Comparison of ENCODE assay signal across 8 cellular contexts in genomic region chr2:73071452-73072399, GRCh38. TPM values are rescaled to one million over a fixed set of nuclear protein-coding genes. Genes with fewer than 3 reads are reported as not detected.
A peak's percentile ranks its signal among the peaks of the same experiment; 100 is the strongest.
DNase-seq lines count a peak whose midpoint lies in the region; ATAC-seq and TF ChIP-seq lines count a peak whose summit lies in the region.

TSS of gene SFXN5 (minus strand) at chr2:73071712. CDS start at chr2:73071705, 7 bp downstream.

- H3K27me3 ChIP-seq in IMR-90 (ENCODE audit: control insufficient read depth, insufficient read depth, low read length), result no peaks in the 10 kb centered on the region

- H3K4ac ChIP-seq in IMR-90 (ENCODE audit: low read depth, low read length), result peak within 1 kb of the TSS; percentile 74

- peak within 1 kb of the TSS; percentile 92 for H2AFZ ChIP-seq in IMR-90 (replicated peaks; ENCODE audit: low read length, poor library complexity)

- H3K9ac ChIP-seq in IMR-90 (ENCODE audit: low read depth, low read length), result peak within 1 kb of the TSS; percentile 89

- H3K36me3 ChIP-seq in IMR-90 (ENCODE audit: control insufficient read depth, insufficient read depth, low read length), result peaks cover 21% of the 10 kb centered on the region
- no peaks in the 10 kb centered on the region for H3K36me3 ChIP-seq in mucosa of descending colon (ENCODE audit: low read depth)

- in situ Hi-C loops in IMR-90 (cut with MboI; ENCODE audit: low sequenced_read_pairs), result loop anchor here (5.0 kb wide), 1 partner anchor 179 kb away; no protein-coding TSS in a partner anchor

- TF ChIP-seq CTCF in IMR-90 (conservative IDR thresholded peaks at IDR 0.05; ENCODE audit: low read depth, low read length) (peak; percentile 36), epithelial cell of esophagus (IDR thresholded peaks at IDR 0.05; ENCODE audit: insufficient read depth, low read depth, low read length, missing control alignments) (no peak), mucosa of descending colon (IDR thresholded peaks at IDR 0.05) (peak; percentile 12)

- H4K8ac ChIP-seq in IMR-90 (ENCODE audit: low read depth in 2 of 2, low read length in 2 of 2), result peak within 1 kb of the TSS; percentile 89

- peak within 1 kb of the TSS; percentile 30; the same call in 1 of the 2 replicates for H2AK5ac ChIP-seq in IMR-90 (ENCODE audit: low read depth, low read length)

- POLR2A ChIA-PET in IMR-90 (lab: Charles Lee; ENCODE audit: unreplicated experiment), result no interaction called here

- no peak within 1 kb of the TSS for H2BK15ac ChIP-seq in IMR-90 (ENCODE audit: low read depth, low read length)

- H4K5ac ChIP-seq in IMR-90 (ENCODE audit: low read depth, low read length), result peak within 1 kb of the TSS; percentile 60

- TF ChIP-seq RAD21 in IMR-90 (IDR thresholded peaks at IDR 0.05; ENCODE audit: low read length), result no peak

- peak; percentile 54; the same call in 1 of the 2 replicates for TF ChIP-seq POLR2A in IMR-90 (IDR thresholded peaks at IDR 0.05; ENCODE audit: low read depth, low read length)

- peak within 1 kb of the TSS; percentile 82 for H3K4me3 ChIP-seq in IMR-90 (ENCODE audit: insufficient read depth, low read depth, low read length)
- H3K4me3 ChIP-seq in epithelial cell of esophagus (ENCODE audit: low read length), result peak within 1 kb of the TSS; percentile 81
- peak within 1 kb of the TSS; percentile 67 for H3K4me3 ChIP-seq in mucosa of descending colon

- peaks cover under 1% of the 10 kb centered on the region; the same call in 1 of the 2 replicates for H4K20me1 ChIP-seq in IMR-90 (ENCODE audit: insufficient read depth, low read length)

- ATAC-seq in GM21526 (IDR thresholded peaks at IDR 0.05; ENCODE audit: low FRiP score, unreplicated experiment) (peak; percentile 71), IMR-90 (ENCODE audit: low read depth) (peak; percentile 83), mucosa of descending colon (peak; percentile 90)

- peak within 1 kb of the TSS; percentile 82 for H3K14ac ChIP-seq in IMR-90 (replicated peaks; ENCODE audit: low read depth, low read length)

- H3K23ac ChIP-seq in IMR-90 (ENCODE audit: low read depth, low read length), result peak within 1 kb of the TSS; percentile 81

- peak within 1 kb of the TSS; percentile 86 for H3K27ac ChIP-seq in IMR-90 (ENCODE audit: insufficient read depth, low read length)

- H3K4me1 ChIP-seq in IMR-90 (ENCODE audit: control insufficient read depth, insufficient read depth, low read length) (peaks cover 12% of the 10 kb centered on the region), mucosa of descending colon (ENCODE audit: low read depth) (peaks cover 17% of the 10 kb centered on the region)

- peak within 1 kb of the TSS; percentile 98 for H3K4me2 ChIP-seq in IMR-90 (ENCODE audit: low read depth, low read length)

- peak within 1 kb of the TSS; percentile 91 for H2AK9ac ChIP-seq in IMR-90 (replicated peaks; ENCODE audit: low read depth, low read length, poor library complexity)

- dilution Hi-C loops in IMR-90 (cut with HindIII; ENCODE audit: low sequenced_read_pairs, unreplicated experiment), result no loop called here

- peak within 1 kb of the TSS; percentile 50 for H2BK120ac ChIP-seq in IMR-90 (ENCODE audit: low read depth, low read length)

- peak within 1 kb of the TSS; percentile 80 for H3K56ac ChIP-seq in IMR-90 (ENCODE audit: extremely low read depth, insufficient read depth, low read length)

- intact Hi-C loops in IMR-90 (cut with micrococcal nuclease), result loop anchor here (1.0 to 2.0 kb wide), 3 partner anchors 53 to 178 kb away; no protein-coding TSS in a partner anchor
- intact Hi-C loops in mucosa of descending colon (cut with DNase I, micrococcal nuclease), result no loop called here

- 6% methylated on average over 36 of the region's 69 CpGs; no CpG with 5 or more reads in 1 of the 2 experiments for WGBS in IMR-90 (ENCODE audit: extremely low coverage in 2 of 2, insufficient read length in 1 of 2), 2 experiments

- CTCF ChIA-PET in IMR-90 (lab: Yijun Ruan, JAX), result interaction anchor here (0.5 to 0.6 kb wide), 2 partner anchors 15 to 165 kb away, joined by 4 read pairs; no protein-coding TSS in a partner anchor

- DNase-seq in DMS 273 (lab: John Stamatoyannopoulos, UW; ENCODE audit: unreplicated experiment) (peak; percentile 96), IMR-90 (peak; percentile 85), OCI-M1 (lab: John Stamatoyannopoulos, UW) (peak; percentile 89), activated T-cell treated with anti-CD3 and anti-CD28 coated beads for 24 hours (ENCODE audit: low read depth) (peak; percentile 84), epithelial cell of esophagus (ENCODE audit: low read depth) (peak; percentile 92), mucosa of descending colon (peak; percentile 96)
- peak; percentile 80 for DNase-seq in stimulated activated CD8-positive, alpha-beta memory T cell treated with anti-CD3 and anti-CD28 coated beads, Interleukin-4, amount 100 ng/mL, for 24 hours (ENCODE audit: low read depth)

- peaks cover 12% of the 10 kb centered on the region for H3K9me1 ChIP-seq in IMR-90 (ENCODE audit: insufficient read depth, low read length)

- H3K18ac ChIP-seq in IMR-90 (ENCODE audit: low read depth, low read length), result peak within 1 kb of the TSS; percentile 60; the same call in 1 of the 2 replicates

- H3K79me1 ChIP-seq in IMR-90 (ENCODE audit: low read depth in 1 of 2, low read length in 2 of 2), result peaks cover 21 to 35% of the 10 kb centered on the region in 2 experiments

- H2BK5ac ChIP-seq in IMR-90 (ENCODE audit: low read depth, low read length, poor library complexity, severe bottlenecking), result peak within 1 kb of the TSS; percentile 77

- no peaks in the 10 kb centered on the region for H3K9me3 ChIP-seq in IMR-90 (ENCODE audit: control insufficient read depth, insufficient read depth, low read length)
- no peaks in the 10 kb centered on the region for H3K9me3 ChIP-seq in mucosa of descending colon

- BruUV-seq in IMR-90 (replicated peaks; lab: Mats Ljungman, UMichigan), result no TSS peak

- H2BK20ac ChIP-seq in IMR-90 (ENCODE audit: low read depth, low read length), result no peak within 1 kb of the TSS

- peak within 1 kb of the TSS; percentile 78 for H4K91ac ChIP-seq in IMR-90 (ENCODE audit: insufficient read depth, low read depth, low read length)

TF ChIP-seq in IMR-90, 13 proteins besides CTCF, POLR2A, EP300 and RAD21:
- no peak for TF ChIP-seq RCOR1 (IDR thresholded peaks at IDR 0.05; ENCODE audit: insufficient replicate concordance, low read length)
- TF ChIP-seq MXI1 (IDR thresholded peaks at IDR 0.05; ENCODE audit: borderline replicate concordance, low read depth, low read length), result 0 out of 2 replicates have a peak, but pooled peaks have one; percentile 8

RNA-seq across cellular contexts. Expression of gene SFXN5, which starts in this region (rescaled TPM):
- total RNA-seq in IMR-90 (2012; rRNA removed), result 8.3 and 8.6 TPM in 2 replicates
- polyA plus RNA-seq in IMR-90 (2012; rRNA removed), result 14.3 and 17.0 TPM in 2 replicates
- polyA plus RNA-seq in IMR-90 (2012; cell fraction: cytosol; rRNA removed), result 7.1 and 7.6 TPM in 2 replicates
- polyA plus RNA-seq in IMR-90 (2012; cell fraction: nucleus; rRNA removed; ENCODE audit: low replicate concordance), result 48.0 and 54.3 TPM in 2 replicates
- total RNA-seq in mucosa of descending colon, result 10 to 100 TPM; 22.2 to 30.9 (median 27.5) TPM

Comparison
In these comparisons a context has a peak if more than half of its experiments do, and no peak if none do; other contexts are left out.
1. Peak in every context shown above with its lines: DNase-seq, ATAC-seq, H3K4me3 ChIP-seq and H3K27ac ChIP-seq.